9 cellular contexts compared by ENCODE assay signal in the genomic region with DNA sequence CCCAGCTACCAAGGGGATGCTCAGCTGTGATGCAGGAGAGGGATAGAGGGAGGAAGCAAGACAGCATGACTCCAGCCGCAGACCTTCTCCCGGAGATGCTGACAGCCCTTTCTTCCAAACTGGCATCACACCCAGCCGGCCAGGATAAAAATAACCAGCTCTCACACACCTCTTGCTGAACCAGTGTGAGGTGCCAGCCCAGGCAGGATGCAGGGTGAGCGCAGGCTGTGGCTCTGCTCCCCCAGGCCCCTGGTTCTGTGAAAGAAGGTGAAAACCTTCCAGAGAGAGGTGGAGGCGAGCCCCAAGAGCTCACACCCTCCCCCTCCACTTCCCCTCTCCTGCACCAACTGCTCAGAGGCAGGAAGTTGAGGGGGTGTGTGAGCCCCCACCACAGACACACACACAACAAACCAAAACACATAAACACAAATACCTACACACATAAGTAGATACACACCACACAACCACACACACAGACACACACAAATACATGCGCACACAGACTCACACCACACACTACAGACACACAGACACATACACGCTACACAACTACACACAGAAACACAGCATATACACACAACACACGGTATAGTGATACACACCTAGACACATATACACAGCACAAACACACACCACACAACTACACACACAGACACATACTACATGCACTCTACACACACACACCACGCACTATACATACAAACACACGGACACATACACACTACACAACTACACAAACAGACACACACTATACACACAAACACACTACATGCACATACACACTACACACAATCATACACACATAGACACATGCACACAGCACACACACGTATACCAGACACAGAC. TPM values are rescaled to one million over a fixed set of nuclear protein-coding genes. Genes with fewer than 3 reads are reported as not detected.
A peak's percentile ranks its signal among the peaks of the same experiment; 100 is the strongest.
DNase-seq lines count a peak whose midpoint lies in the region; ATAC-seq and TF ChIP-seq lines count a peak whose summit lies in the region.
"Had no signal": no experiment of that assay in that cellular context is flagged by ENCODE, and none has a peak within 500 bp of the region (broad histone marks: within the 10 kb centered on the region; RNA-seq: fewer than 3 reads in every experiment).

No MANE protein-coding gene starts in this region.

- H3K36me3 ChIP-seq in HEK293 (ENCODE audit: control insufficient read depth in 2 of 2, insufficient read depth in 1 of 2, low read length in 2 of 2) (no peaks in the 10 kb centered on the region), mesenchymal stem cell (ENCODE audit: control insufficient read depth in 1 of 2, insufficient read depth in 2 of 2, low read depth in 1 of 2, low read length in 2 of 2) (no peaks in the 10 kb centered on the region), osteoblast (ENCODE audit: insufficient read depth, low read length) (no peaks in the 10 kb centered on the region)

- no peak overlapping the region for H3K18ac ChIP-seq in mesenchymal stem cell (ENCODE audit: low read depth in 1 of 2, low read length in 2 of 2)

- no peak overlapping the region for H2BK15ac ChIP-seq in mesenchymal stem cell (ENCODE audit: low read depth, poor library complexity, severe bottlenecking)

- H3K4me1 ChIP-seq in HEK293 (ENCODE audit: control insufficient read depth, insufficient read depth, low read length) (no peaks in the 10 kb centered on the region), mesenchymal stem cell (ENCODE audit: control insufficient read depth, insufficient read depth, low read depth, low read length) (peaks cover 24% of the 10 kb centered on the region), osteoblast (ENCODE audit: insufficient read depth, low read length) (no peaks in the 10 kb centered on the region)

- no peak overlapping the region for H2BK120ac ChIP-seq in mesenchymal stem cell (ENCODE audit: low read depth, low read length)

- H3K79me2 ChIP-seq in osteoblast (ENCODE audit: insufficient read depth, low read length): no peaks in the 10 kb centered on the region

- 75% methylated on average over 10 of the region's 11 CpGs for WGBS in mesenchymal stem cell

- ATAC-seq in GM18517 (IDR thresholded peaks at IDR 0.05; ENCODE audit: unreplicated experiment): peak; percentile 37

- H3K4me2 ChIP-seq in mesenchymal stem cell (ENCODE audit: low read length, poor library complexity, severe bottlenecking) (no peak overlapping the region), osteoblast (ENCODE audit: insufficient read depth, low read length) (no peak overlapping the region)

- no peak overlapping the region for H2BK5ac ChIP-seq in mesenchymal stem cell (ENCODE audit: low read depth, low read length, poor library complexity, severe bottlenecking)

- H3K27me3 Mint-ChIP-seq in osteocyte (ENCODE audit: unreplicated experiment) (peaks cover 4% of the 10 kb centered on the region), chondrocyte (ENCODE audit: low read depth) (peaks cover 4% of the 10 kb centered on the region)

- H3K27ac Mint-ChIP-seq in osteocyte (ENCODE audit: unreplicated experiment): no peak overlapping the region
- no peak overlapping the region for H3K27ac Mint-ChIP-seq in chondrocyte (ENCODE audit: unreplicated experiment)

- POLR2A ChIA-PET in HEK293 (lab: Yijun Ruan, JAX): no interaction called here

- H2AK5ac ChIP-seq in mesenchymal stem cell (ENCODE audit: low read length, severe bottlenecking): peak overlapping the region; percentile 24

- no peaks in the 10 kb centered on the region for H3K79me1 ChIP-seq in mesenchymal stem cell (replicated peaks; ENCODE audit: low read length, poor library complexity, severe bottlenecking)

- no peak overlapping the region for H4K91ac ChIP-seq in mesenchymal stem cell (ENCODE audit: low read length)

- TF ChIP-seq CTCF in HEK293 (tag by site-specific recombination; IDR thresholded peaks at IDR 0.05) (no peak), osteocyte (IDR thresholded peaks at IDR 0.05) (no peak), osteoblast (IDR thresholded peaks at IDR 0.05; ENCODE audit: extremely low read depth, low read depth, low read length) (no peak), chondrocyte (IDR thresholded peaks at IDR 0.05) (no peak)

- H3K4me3 Mint-ChIP-seq in osteocyte (ENCODE audit: unreplicated experiment) (no peak overlapping the region), chondrocyte (ENCODE audit: unreplicated experiment) (no peak overlapping the region)

- H2AFZ ChIP-seq in mesenchymal stem cell (ENCODE audit: low read depth, low read length) (no peak overlapping the region), osteoblast (ENCODE audit: low read length) (no peak overlapping the region)

- H3K4me3 ChIP-seq in HEK293 (ENCODE audit: low read depth, low read length): no peak overlapping the region
- no peak overlapping the region for H3K4me3 ChIP-seq in mesenchymal stem cell (ENCODE audit: insufficient read depth in 1 of 2, low read depth in 1 of 2, low read length in 2 of 2)
- no peak overlapping the region for H3K4me3 ChIP-seq in osteoblast (ENCODE audit: insufficient read depth, low read length)

- no peak overlapping the region for H3K27ac ChIP-seq in HEK293 (ENCODE audit: extremely low read depth, low read depth, low read length)
- H3K27ac ChIP-seq in mesenchymal stem cell (ENCODE audit: low read length, poor library complexity, severe bottlenecking): no peak overlapping the region
- no peak overlapping the region for H3K27ac ChIP-seq in osteoblast (ENCODE audit: low read depth, low read length)

- CTCF ChIA-PET in HEK293 (lab: Yijun Ruan, JAX): no interaction called here

- H3K4ac ChIP-seq in mesenchymal stem cell (ENCODE audit: low read depth in 1 of 2, low read length in 2 of 2): no peak overlapping the region

- H3K9me3 ChIP-seq in HEK293 (ENCODE audit: control insufficient read depth, insufficient read depth, low read depth, low read length): no peaks in the 10 kb centered on the region
- H3K9me3 ChIP-seq in mesenchymal stem cell (ENCODE audit: control insufficient read depth, low read length): no peaks in the 10 kb centered on the region
- H3K9me3 ChIP-seq in osteoblast (ENCODE audit: low read depth, low read length): no peaks in the 10 kb centered on the region

- H3K9ac ChIP-seq in mesenchymal stem cell (ENCODE audit: low read length): no peak overlapping the region

- H3K27me3 ChIP-seq in mesenchymal stem cell (ENCODE audit: control insufficient read depth in 1 of 2, insufficient read depth in 1 of 2, low read length in 2 of 2): peaks cover 0 to 18% of the 10 kb centered on the region in 2 experiments
- H3K27me3 ChIP-seq in osteoblast (ENCODE audit: insufficient read depth, low read length): no peaks in the 10 kb centered on the region

- H3K9me3 Mint-ChIP-seq in osteocyte (ENCODE audit: unreplicated experiment): no peaks in the 10 kb centered on the region
- H3K9me3 Mint-ChIP-seq in chondrocyte (ENCODE audit: low read depth): no peaks in the 10 kb centered on the region

- DNase-seq in activated CD8-positive, alpha-beta memory T cell treated with anti-CD3 and anti-CD28 coated beads for 24 hours: peak; percentile 73
- DNase-seq in mesenchymal stem cell: no peak
- DNase-seq in osteocyte (ENCODE audit: extremely low spot score, unreplicated experiment): no peak
- no peak for DNase-seq in SW480 (ENCODE audit: low spot score)
- no peak for DNase-seq in osteoblast (ENCODE audit: insufficient read length, low spot score, missing footprints)
- DNase-seq in chondrocyte (ENCODE audit: low spot score): no peak

- no peaks in the 10 kb centered on the region for H3K4me1 Mint-ChIP-seq in osteocyte (ENCODE audit: unreplicated experiment)
- H3K4me1 Mint-ChIP-seq in chondrocyte (ENCODE audit: low read depth): no peaks in the 10 kb centered on the region

- H2BK12ac ChIP-seq in mesenchymal stem cell (ENCODE audit: low read length in 2 of 2): no peak overlapping the region

- no peaks in the 10 kb centered on the region for H4K20me1 ChIP-seq in osteoblast (ENCODE audit: insufficient read depth, low read length)

- no peaks in the 10 kb centered on the region for H3K36me3 Mint-ChIP-seq in osteocyte (ENCODE audit: unreplicated experiment)
- H3K36me3 Mint-ChIP-seq in chondrocyte (ENCODE audit: low read depth): no peaks in the 10 kb centered on the region

- peak overlapping the region in 1 of 2 experiments; percentile 19 for H3K14ac ChIP-seq in mesenchymal stem cell (ENCODE audit: low read length in 2 of 2)

- no peak overlapping the region for H3K23ac ChIP-seq in mesenchymal stem cell (ENCODE audit: low read length in 2 of 2)

- no peak overlapping the region for H4K8ac ChIP-seq in mesenchymal stem cell (ENCODE audit: low read length)

TF ChIP-seq in HEK293, 187 proteins besides CTCF, POLR2A, EP300 and RAD21:
- TF ChIP-seq ZNF391 (tag by site-specific recombination; IDR thresholded peaks at IDR 0.05; ENCODE audit: borderline replicate concordance, low read depth): no peak
- TF ChIP-seq EGR2 (tag by site-specific recombination; IDR thresholded peaks at IDR 0.05; ENCODE audit: low read depth): 0 out of 2 replicates have a peak, but pooled peaks have one; percentile 14

RNA-seq across cellular contexts. Expression of gene GPR15LG, which starts 4.2 kb away (rescaled TPM):
- polyA plus RNA-seq in mesenchymal stem cell (2013, experiment 1 of 2): not detected
- not detected for polyA plus RNA-seq in mesenchymal stem cell (2013, experiment 2 of 2)
- total RNA-seq in osteocyte (not detected in 2 replicates), osteoblast (not detected in 2 replicates), chondrocyte (not detected in 3 replicates)
- total RNA-seq: myocyte had no signal

RNA-seq across cellular contexts. Expression of gene CDHR1, which starts 16.6 kb away (rescaled TPM):
- 0.86 TPM for polyA plus RNA-seq in mesenchymal stem cell (2013, experiment 1 of 2)
- polyA plus RNA-seq in mesenchymal stem cell (2013, experiment 2 of 2): 0.75 TPM
- total RNA-seq in osteocyte (0.24 TPM in 1 of 2 replicates, not detected in the other), osteoblast (under 0.01 TPM in 1 of 2 replicates, not detected in the other), chondrocyte (0.24 to 5.1 TPM (median 3.5 TPM) in 3 replicates)

RNA-seq across cellular contexts. Expression of gene GHITM, which starts 38.5 kb away (rescaled TPM):
- 108 TPM for polyA plus RNA-seq in mesenchymal stem cell (2013, experiment 1 of 2)
- 114 TPM for polyA plus RNA-seq in mesenchymal stem cell (2013, experiment 2 of 2)
- total RNA-seq in osteocyte (105 and 106 TPM in 2 replicates), osteoblast (177 and 189 TPM in 2 replicates), chondrocyte (106 to 114 TPM (median 109 TPM) in 3 replicates)

RNA-seq across cellular contexts. Expression of gene LRIT2, which starts 47.6 kb away (rescaled TPM):
- polyA plus RNA-seq in mesenchymal stem cell (2013, experiment 1 of 2): not detected
- polyA plus RNA-seq in mesenchymal stem cell (2013, experiment 2 of 2): not detected
- total RNA-seq in osteocyte (not detected in 2 replicates), osteoblast (not detected in 2 replicates), chondrocyte (not detected in 3 replicates)
- total RNA-seq: myocyte had no signal
